ENCODE assay signal across 15 cellular contexts in genomic region chr1:52836035-52836434, GRCh38. TPM values are rescaled to one million over a fixed set of nuclear protein-coding genes. Genes with fewer than 3 reads are reported as not detected.
DNase-seq lines count a peak whose midpoint lies in the region; ATAC-seq and TF ChIP-seq lines count a peak whose summit lies in the region.
"Had no signal": no experiment of that assay in that cellular context is flagged by ENCODE, and none has a peak within 500 bp of the region (broad histone marks: within the 10 kb centered on the region; RNA-seq: fewer than 3 reads in every experiment).

No MANE protein-coding gene starts in this region.

- no peaks in the 10 kb centered on the region for H4K20me1 ChIP-seq in GM23338 (replicated peaks; ENCODE audit: insufficient read depth)
- H4K20me1 ChIP-seq: BLaER1 had no signal

- H3K79me2 ChIP-seq in GM23338 (replicated peaks; ENCODE audit: insufficient read depth) = no peaks in the 10 kb centered on the region

- H3F3A ChIP-seq in GM23338 (replicated peaks; ENCODE audit: low read depth) = peaks cover 7% of the 10 kb centered on the region; the same call in 1 of the 2 replicates

- ATAC-seq in GM23338 = peak; percentile 40; the same call in 2 of the 3 replicates
- peak; percentile 29 for ATAC-seq in WTC11
- ATAC-seq in left lobe of liver = no peak
- no peak for ATAC-seq in HG02623 (IDR thresholded peaks at IDR 0.05; ENCODE audit: unreplicated experiment)
- ATAC-seq: GM12878, K562 had no signal

- H3K9me2 ChIP-seq in GM23338 (ENCODE audit: insufficient read depth) = no peaks in the 10 kb centered on the region

- H3K4me1 Mint-ChIP-seq in GM23338 = peaks cover 22% of the 10 kb centered on the region
- peaks cover 40% of the 10 kb centered on the region for H3K4me1 Mint-ChIP-seq in WTC11
- H3K4me1 Mint-ChIP-seq: CD14-positive monocyte; CD4-positive, alpha-beta memory T cell had no signal

- no peaks in the 10 kb centered on the region for H3K9me3 ChIP-seq in HUES6 (ENCODE audit: control insufficient read depth, insufficient read depth, low read depth, low read length)
- H3K9me3 ChIP-seq: BLaER1 had no signal

- H3K4me3 Mint-ChIP-seq in GM23338 = no peak overlapping the region; the same call in 2 of the 3 replicates
- H3K4me3 Mint-ChIP-seq in WTC11 = no peak overlapping the region
- H3K4me3 Mint-ChIP-seq: CD14-positive monocyte; CD4-positive, alpha-beta memory T cell had no signal

- CTCF ChIA-PET in WTC11 (lab: Charles Lee) = interaction anchor here (0.5 to 0.6 kb wide), 2 partner anchors 10 to 86 kb away, joined by 3 to 7 read pairs; partner anchors contain the start of gene ECHDC2

- no peaks in the 10 kb centered on the region for H3K36me3 ChIP-seq in GM23338 (ENCODE audit: insufficient read depth)
- no peaks in the 10 kb centered on the region for H3K36me3 ChIP-seq in HUES6 (ENCODE audit: control insufficient read depth, insufficient read depth, low read length)
- H3K36me3 ChIP-seq: BLaER1 had no signal

- H3K27me3 Mint-ChIP-seq in GM23338 (ENCODE audit: insufficient read depth, low read depth, poor library complexity) = peaks cover 9% of the 10 kb centered on the region
- H3K27me3 Mint-ChIP-seq in WTC11 (ENCODE audit: low read depth) = peaks cover 4% of the 10 kb centered on the region

- no peak overlapping the region for H3K4me3 ChIP-seq in GM23338
- H3K4me3 ChIP-seq in HUES6 (ENCODE audit: low read depth, low read length) = peak overlapping the region; percentile 11; the same call in 1 of the 2 replicates
- H3K4me3 ChIP-seq: BLaER1, GM12878, K562 had no signal

- H3K27me3 ChIP-seq in GM23338 (ENCODE audit: insufficient read depth) = peaks cover 1% of the 10 kb centered on the region; the same call in 1 of the 2 replicates
- no peaks in the 10 kb centered on the region for H3K27me3 ChIP-seq in HUES6 (ENCODE audit: control insufficient read depth, insufficient read depth, low read length)
- H3K27me3 ChIP-seq: BLaER1 had no signal

- H3K9ac ChIP-seq in HUES6 (ENCODE audit: low read length) = peak overlapping the region; percentile 51
- H3K9ac ChIP-seq: BLaER1 had no signal

- POLR2A ChIA-PET in WTC11 (lab: Charles Lee) = no interaction called here

- DNase-seq in GM23338 (ENCODE audit: low spot score) = peak; percentile 65
- no peak for DNase-seq in WTC11 (ENCODE audit: low spot score)
- peak; percentile 18 for DNase-seq in iPS-NIHi11 (ENCODE audit: low spot score)
- no peak for DNase-seq in left lobe of liver (ENCODE audit: low spot score)
- no peak for DNase-seq in anterior cingulate cortex (lab: John Stamatoyannopoulos, UW)
- DNase-seq: 8988T; CD4-positive, alpha-beta memory T cell; DMS79 treated with DMSO at 0.1 percent for 48 hours; IMR-90 had no signal

- H3K9me3 Mint-ChIP-seq in GM23338 (no peaks in the 10 kb centered on the region), WTC11 (no peaks in the 10 kb centered on the region; the same call in 1 of the 2 replicates)
- H3K9me3 Mint-ChIP-seq: CD4-positive, alpha-beta memory T cell had no signal

- H2AFZ ChIP-seq in GM23338 = no peak overlapping the region

- H3K4me1 ChIP-seq in GM23338 (ENCODE audit: insufficient read depth) (peaks cover 37% of the 10 kb centered on the region), HUES6 (ENCODE audit: control insufficient read depth, insufficient read depth, low read length) (peaks cover 29% of the 10 kb centered on the region)
- H3K4me1 ChIP-seq: BLaER1 had no signal

- H3K27ac ChIP-seq in GM23338 (ENCODE audit: low read depth) = peak overlapping the region; percentile 22; the same call in 1 of the 2 replicates
- H3K27ac ChIP-seq in HUES6 (ENCODE audit: low read depth, low read length) = peak overlapping the region; percentile 65
- H3K27ac ChIP-seq: BLaER1 had no signal

- TF ChIP-seq CTCF in GM23338 (conservative IDR thresholded peaks at IDR 0.05; ENCODE audit: low read depth in 2 of 2) (no peak), WTC11 (IDR thresholded peaks at IDR 0.05) (no peak)

- no peaks in the 10 kb centered on the region for H3K36me3 Mint-ChIP-seq in GM23338 (ENCODE audit: low read depth)
- H3K36me3 Mint-ChIP-seq in WTC11 = no peaks in the 10 kb centered on the region
- H3K36me3 Mint-ChIP-seq: CD14-positive monocyte; CD4-positive, alpha-beta memory T cell had no signal

- peak overlapping the region; percentile 55; the same call in 1 of the 2 replicates for H3K4me2 ChIP-seq in GM23338
- H3K4me2 ChIP-seq: BLaER1 had no signal

- H3K27ac Mint-ChIP-seq in GM23338 (no peak overlapping the region), WTC11 (peak overlapping the region; percentile 8; the same call in 1 of the 2 replicates)
- H3K27ac Mint-ChIP-seq: CD14-positive monocyte; CD4-positive, alpha-beta memory T cell had no signal

TF ChIP-seq in GM23338, 12 proteins besides CTCF, POLR2A, EP300 and RAD21:
- TF ChIP-seq CREB1 (CRISPR knock-in tag; IDR thresholded peaks at IDR 0.05; ENCODE audit: low read depth) (no peak), NANOG (IDR thresholded peaks at IDR 0.05; ENCODE audit: borderline replicate concordance) (peak; percentile 90)
TF ChIP-seq in GM23338: peak in this region for 1.

TF ChIP-seq in WTC11, 78 proteins besides CTCF, POLR2A, EP300 and RAD21:
- no peak for TF ChIP-seq FOXJ3 (CRISPR knock-in tag; IDR thresholded peaks at IDR 0.05; ENCODE audit: borderline replicate concordance)
- TF ChIP-seq ZNF263 (CRISPR knock-in tag; IDR thresholded peaks at IDR 0.05; ENCODE audit: low read depth) = no peak
- peak; percentile 36; the same call in 1 of the 2 replicates for TF ChIP-seq ZMAT4 (CRISPR knock-in tag; IDR thresholded peaks at IDR 0.05)

RNA-seq across cellular contexts. Expression of gene ZYG11A, which starts 6.5 kb away (rescaled TPM):
- total RNA-seq in GM23338 (2014; rRNA removed; shearing (Covaris generic)) = 4.3 and 4.8 TPM in 2 replicates
- polyA plus RNA-seq in GM23338 (2016; fragmentation: Nextera tagmentation; extraction: Ambion mirVana) = 0.94 and 1.3 TPM in 2 replicates
- total RNA-seq in WTC11 (2021) (5.2 to 7.3 TPM (median 6.1 TPM) in 3 replicates), left lobe of liver (0.40 TPM)
- total RNA-seq: CD4-positive, alpha-beta memory T cell had no signal
- polyA plus RNA-seq: CD14-positive monocyte had no signal

Comparison
In these comparisons a context has a peak if more than half of its experiments do, and no peak if none do; other contexts are left out.
1. ATAC-seq: peak in GM23338 (single experiment) and WTC11 (single experiment); none in left lobe of liver (single experiment) and HG02623 (single experiment).
2. DNase-seq: peak in GM23338 (single experiment) and iPS-NIHi11 (single experiment); none in WTC11 (single experiment), left lobe of liver (single experiment) and anterior cingulate cortex (0 of 58).